ENCODE assay signal across 17 cellular contexts in the genomic region with DNA sequence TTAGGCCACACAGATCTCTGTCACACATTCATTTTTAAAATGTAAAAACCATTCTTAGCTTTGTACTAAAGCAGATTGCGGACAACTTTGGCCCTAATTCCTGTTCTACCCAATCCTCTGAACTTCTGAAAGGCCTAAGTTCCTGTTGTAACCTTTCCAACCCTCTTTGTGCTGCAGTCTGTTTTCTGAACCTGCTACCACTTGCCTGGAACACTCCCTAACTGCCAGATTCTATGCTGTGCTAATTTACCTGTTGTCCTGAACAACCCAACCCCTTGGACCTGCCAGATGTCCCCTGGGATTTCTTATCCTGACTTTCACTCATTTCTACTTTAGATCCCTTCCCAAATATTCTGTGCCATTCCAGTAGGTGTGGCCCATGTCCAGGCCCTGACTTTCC.
A peak's percentile ranks its signal among the peaks of the same experiment; 100 is the strongest.
DNase-seq lines count a peak whose midpoint lies in the region; ATAC-seq and TF ChIP-seq lines count a peak whose summit lies in the region.
"Had no signal": no experiment of that assay in that cellular context is flagged by ENCODE, and none has a peak within 500 bp of the region (broad histone marks: within the 10 kb centered on the region; RNA-seq: fewer than 3 reads in every experiment).

No MANE protein-coding gene starts in this region.

- 48 to 77% methylated on average over 1 of the region's 1 CpG for WGBS in esophagus squamous epithelium, 2 donors
- 100% methylated on average over 1 of the region's 1 CpG for WGBS in mammary epithelial cell (ENCODE audit: low coverage, missing lambda C conversion rate)

- intact Hi-C loops in esophagus squamous epithelium (cut with DNase I) (no loop called here), mammary epithelial cell (cut with micrococcal nuclease) (loop anchor here (5.0 kb wide), 1 partner anchor 364 kb away; no protein-coding TSS in a partner anchor)

- H3K9me3 ChIP-seq in esophagus squamous epithelium, result no peaks in the 10 kb centered on the region
- H3K9me3 ChIP-seq in mammary epithelial cell (replicated peaks; ENCODE audit: insufficient read depth, low read length), result no peaks in the 10 kb centered on the region
- H3K9me3 ChIP-seq: BLaER1 treated with 17β-estradiol and CSF1 and Interleukin-3, amounts not matched to agents 10 nM and 100 nM; HAP-1 had no signal

- no peak overlapping the region for H3K9ac ChIP-seq in mammary epithelial cell (ENCODE audit: insufficient read depth, low read length)
- H3K9ac ChIP-seq: BLaER1 treated with 17β-estradiol and CSF1 and Interleukin-3, amounts not matched to agents 10 nM and 100 nM had no signal

- CTCF ChIA-PET in mammary epithelial cell (lab: Charles Lee; ENCODE audit: low non-redundant PET), result no interaction called here

- in situ Hi-C loops in mammary epithelial cell (cut with MboI; ENCODE audit: low sequenced_read_pairs in 2 of 2), result no loop called here

- H3K27ac ChIP-seq in esophagus squamous epithelium (peak overlapping the region; percentile 57 to 81 (median 70)), mammary epithelial cell (ENCODE audit: insufficient read depth, low read depth, low read length) (no peak overlapping the region)
- H3K27ac ChIP-seq: BLaER1 treated with 17β-estradiol and CSF1 and Interleukin-3, amounts not matched to agents 10 nM and 100 nM had no signal

- H3K79me2 ChIP-seq in mammary epithelial cell (ENCODE audit: insufficient read depth, low read length), result no peaks in the 10 kb centered on the region

- no TSS peak for BruUV-seq in mammary epithelial cell (replicated peaks; lab: Mats Ljungman, UMichigan)

- H3K27me3 ChIP-seq in esophagus squamous epithelium (no peaks in the 10 kb centered on the region), mammary epithelial cell (ENCODE audit: insufficient read depth, low read length) (no peaks in the 10 kb centered on the region)
- H3K27me3 ChIP-seq: BLaER1 treated with 17β-estradiol and CSF1 and Interleukin-3, amounts not matched to agents 10 nM and 100 nM had no signal

- TF ChIP-seq POLR2A in esophagus squamous epithelium (IDR thresholded peaks at IDR 0.05), result no peak

- H3K36me3 Mint-ChIP-seq in progenitor cell of endocrine pancreas (ENCODE audit: insufficient read depth), result no peaks in the 10 kb centered on the region

- no peak overlapping the region for H3K4me2 ChIP-seq in mammary epithelial cell (ENCODE audit: insufficient read depth, low read depth, low read length)
- H3K4me2 ChIP-seq: BLaER1 treated with 17β-estradiol and CSF1 and Interleukin-3, amounts not matched to agents 10 nM and 100 nM had no signal

- TF ChIP-seq CTCF in epithelial cell of esophagus (IDR thresholded peaks at IDR 0.05; ENCODE audit: insufficient read depth, low read depth, low read length, missing control alignments) (no peak), esophagus squamous epithelium (IDR thresholded peaks at IDR 0.05) (no peak), progenitor cell of endocrine pancreas (IDR thresholded peaks at IDR 0.05; ENCODE audit: unreplicated experiment) (no peak), mammary epithelial cell (conservative IDR thresholded peaks at IDR 0.05 in 1 of 2, IDR thresholded peaks at IDR 0.05 in 1 of 2; ENCODE audit: extremely low read depth in 1 of 2, insufficient read depth in 1 of 2, low read depth in 1 of 2, low read length in 2 of 2) (no peak)

- H3K36me3 ChIP-seq in esophagus squamous epithelium (no peaks in the 10 kb centered on the region), mammary epithelial cell (ENCODE audit: insufficient read depth, low read length) (no peaks in the 10 kb centered on the region)
- H3K36me3 ChIP-seq: BLaER1 treated with 17β-estradiol and CSF1 and Interleukin-3, amounts not matched to agents 10 nM and 100 nM; HAP-1 had no signal

- no peaks in the 10 kb centered on the region for H4K20me1 ChIP-seq in mammary epithelial cell (ENCODE audit: insufficient read depth, low read length)
- H4K20me1 ChIP-seq: BLaER1 treated with 17β-estradiol and CSF1 and Interleukin-3, amounts not matched to agents 10 nM and 100 nM had no signal

- no peak overlapping the region for H3K4me3 Mint-ChIP-seq in progenitor cell of endocrine pancreas (ENCODE audit: low read depth)
- H3K4me3 Mint-ChIP-seq: B cell; CD8-positive, alpha-beta memory T cell had no signal

- no peaks in the 10 kb centered on the region for H3K27me3 Mint-ChIP-seq in progenitor cell of endocrine pancreas
- H3K27me3 Mint-ChIP-seq: B cell had no signal

- DNase-seq in NCI-H69 (lab: John Stamatoyannopoulos, UW), result peak; percentile 59
- peak; percentile 14 for DNase-seq in epithelial cell of esophagus (ENCODE audit: low read depth)
- DNase-seq in esophagus squamous epithelium (lab: John Stamatoyannopoulos, UW), result no peak
- no peak for DNase-seq in progenitor cell of endocrine pancreas (ENCODE audit: low spot score, unreplicated experiment)
- no peak for DNase-seq in mammary epithelial cell
- DNase-seq in SIG-M5 treated with dmso at 0.1 percent for 504 hours (lab: John Stamatoyannopoulos, UW; ENCODE audit: unreplicated experiment), result no peak
- DNase-seq: CD8-positive, alpha-beta memory T cell; COR-L47; DMS 273 treated with DMSO at 0.1 percent for 48 hours; DMS53; DND-41; EL had no signal

- dilution Hi-C loops in mammary epithelial cell (cut with HindIII; ENCODE audit: low sequenced_read_pairs), result no loop called here

- H3K27ac Mint-ChIP-seq in progenitor cell of endocrine pancreas, result peak overlapping the region; percentile 8
- H3K27ac Mint-ChIP-seq: B cell had no signal

- no peaks in the 10 kb centered on the region for H3K9me3 Mint-ChIP-seq in progenitor cell of endocrine pancreas (ENCODE audit: low read depth)
- H3K9me3 Mint-ChIP-seq: CD8-positive, alpha-beta memory T cell had no signal

- no peak for ATAC-seq in GM19452 (IDR thresholded peaks at IDR 0.05; ENCODE audit: unreplicated experiment)
- ATAC-seq: GM12878 had no signal

- H2AFZ ChIP-seq in mammary epithelial cell (ENCODE audit: low read depth, low read length), result no peak overlapping the region

- H3K4me1 ChIP-seq in esophagus squamous epithelium (peaks cover 3 to 50% (median 10%) of the 10 kb centered on the region in 3 donors), mammary epithelial cell (ENCODE audit: insufficient read depth, low read length) (no peaks in the 10 kb centered on the region)

- H3K4me3 ChIP-seq in epithelial cell of esophagus (ENCODE audit: low read length), result no peak overlapping the region
- H3K4me3 ChIP-seq in esophagus squamous epithelium, result no peak overlapping the region
- H3K4me3 ChIP-seq in mammary epithelial cell (replicated peaks in 1 of 3; ENCODE audit: insufficient read depth in 1 of 3, low read depth in 2 of 3, low read length in 3 of 3), result no peak overlapping the region
- H3K4me3 ChIP-seq: BLaER1 treated with 17β-estradiol and CSF1 and Interleukin-3, amounts not matched to agents 10 nM and 100 nM; GM12878; HAP-1 had no signal

- H3K4me1 Mint-ChIP-seq in progenitor cell of endocrine pancreas (ENCODE audit: low read depth), result peaks cover 19% of the 10 kb centered on the region
- H3K4me1 Mint-ChIP-seq: B cell had no signal

Comparison
In these comparisons a context has a peak if more than half of its experiments do, and no peak if none do; other contexts are left out.
1. DNase-seq: peak in NCI-H69 (single experiment) and epithelial cell of esophagus (single experiment); none in esophagus squamous epithelium (single experiment), progenitor cell of endocrine pancreas (single experiment), mammary epithelial cell (single experiment) and SIG-M5 treated with dmso at 0.1 percent for 504 hours (single experiment).